Comparison of ENCODE assay signal across 12 cellular contexts in the genomic region with DNA sequence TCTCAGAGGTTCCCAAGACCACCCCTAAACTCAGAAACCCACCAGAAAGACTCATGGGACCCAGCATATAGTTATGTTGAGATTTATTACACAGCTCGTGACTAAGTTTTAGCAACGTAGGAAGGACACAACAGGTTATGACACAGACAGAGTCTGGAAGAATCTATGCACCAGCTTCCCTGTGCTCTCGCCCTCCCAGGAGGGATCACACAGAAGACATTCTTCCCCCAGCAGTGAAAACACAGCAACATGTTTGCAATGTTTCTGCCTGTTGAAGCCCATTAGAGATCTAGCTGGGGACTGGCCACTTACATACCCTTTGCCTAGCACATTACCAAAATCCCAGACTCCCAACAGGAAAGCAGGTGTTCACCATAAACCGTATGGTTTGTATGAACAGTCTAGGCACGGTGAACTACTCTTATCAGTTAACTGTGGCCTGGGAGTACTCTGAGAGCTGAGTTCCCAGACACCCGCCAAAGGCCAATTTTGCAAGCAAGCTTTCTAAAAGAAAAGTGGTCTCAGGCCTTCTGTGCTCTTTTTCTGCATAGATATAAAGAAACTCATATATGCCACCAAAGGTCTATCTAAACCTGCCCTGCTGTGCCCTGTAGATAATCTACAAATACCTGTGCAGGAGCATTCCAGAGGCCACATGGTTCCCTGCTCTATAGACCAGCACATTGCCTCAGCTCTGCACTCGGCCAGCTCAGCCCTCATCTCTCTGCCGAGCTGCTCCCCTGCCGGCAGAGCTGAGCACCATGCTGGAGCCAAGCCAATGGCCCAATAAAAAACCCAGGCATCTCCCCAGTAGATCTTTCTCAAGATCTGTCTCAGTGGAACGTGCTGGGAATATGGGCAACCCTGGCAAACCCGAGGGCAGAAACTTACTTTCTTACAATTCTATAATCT.
DNase-seq lines count a peak whose midpoint lies in the region; ATAC-seq, FAIRE-seq and TF ChIP-seq lines count a peak whose summit lies in the region.
"Had no signal": no experiment of that assay in that cellular context is flagged by ENCODE, and none has a peak within 500 bp of the region (broad histone marks: within the 10 kb centered on the region; RNA-seq: fewer than 3 reads in every experiment).

No MANE protein-coding gene starts in this region.

- FAIRE-seq in RCC 7860 (lab: Jason Lieb, UNC), result no peak

- DNase-seq in A172 (ENCODE audit: low spot score) (peak; percentile 26), HFFc6 (peak; percentile 56), epithelial cell of esophagus (ENCODE audit: low read depth) (peak; percentile 43), mesothelial cell of epicardium (ENCODE audit: low spot score in 2 of 2, unreplicated experiment in 2 of 2) (peak in 1 of 2 experiments; percentile 53), hepatic stellate cell (ENCODE audit: low spot score) (no peak), RCC 7860 (ENCODE audit: low spot score) (no peak), NCI-H748 (lab: John Stamatoyannopoulos, UW; ENCODE audit: unreplicated experiment) (no peak)
- DNase-seq: activated CD8-positive, alpha-beta T cell treated with anti-CD3 and anti-CD28 coated beads, Interleukin-2, amount 10 ng/mL, durations not matched to agents 7 days and 5 days; Karpas-422; mesenchymal stem cell had no signal

- H3K36me3 Mint-ChIP-seq in HFFc6 (ENCODE audit: low read depth), result no peaks in the 10 kb centered on the region
- H3K36me3 Mint-ChIP-seq in mesothelial cell of epicardium, result no peaks in the 10 kb centered on the region

- H3K4me1 Mint-ChIP-seq in HFFc6 (ENCODE audit: low read depth), result no peaks in the 10 kb centered on the region
- peaks cover 45% of the 10 kb centered on the region for H3K4me1 Mint-ChIP-seq in mesothelial cell of epicardium

- H3K9me3 Mint-ChIP-seq in HFFc6, result no peaks in the 10 kb centered on the region
- H3K9me3 Mint-ChIP-seq in mesothelial cell of epicardium, result no peaks in the 10 kb centered on the region

- TF ChIP-seq CTCF in HFFc6 (IDR thresholded peaks at IDR 0.05), result peak; percentile 54
- peak; percentile 15 for TF ChIP-seq CTCF in epithelial cell of esophagus (IDR thresholded peaks at IDR 0.05; ENCODE audit: insufficient read depth, low read depth, low read length, missing control alignments)
- no peak for TF ChIP-seq CTCF in mesothelial cell of epicardium (IDR thresholded peaks at IDR 0.05; ENCODE audit: unreplicated experiment)

- ATAC-seq in GM18519 (IDR thresholded peaks at IDR 0.05; ENCODE audit: low FRiP score, unreplicated experiment), result no peak
- ATAC-seq: activated CD8-positive, alpha-beta T cell treated with anti-CD3 and anti-CD28 coated beads, Interleukin-2, amount 10 ng/mL, durations not matched to agents 7 days and 5 days; Panc1 had no signal

- H3K4me3 ChIP-seq in epithelial cell of esophagus (ENCODE audit: low read length), result no peak overlapping the region

- H3K27ac Mint-ChIP-seq in HFFc6 (no peak overlapping the region), mesothelial cell of epicardium (peak overlapping the region; percentile 95)
- H3K27ac Mint-ChIP-seq: activated CD8-positive, alpha-beta T cell treated with anti-CD3 and anti-CD28 coated beads, Interleukin-2, amount 10 ng/mL, durations not matched to agents 7 days and 5 days had no signal

- no peak overlapping the region for H3K4me3 Mint-ChIP-seq in HFFc6
- H3K4me3 Mint-ChIP-seq in mesothelial cell of epicardium, result no peak overlapping the region
- H3K4me3 Mint-ChIP-seq: activated CD8-positive, alpha-beta T cell treated with anti-CD3 and anti-CD28 coated beads, Interleukin-2, amount 10 ng/mL, durations not matched to agents 7 days and 5 days had no signal

- H3K27me3 Mint-ChIP-seq in HFFc6 (ENCODE audit: insufficient read depth) (peaks cover 14% of the 10 kb centered on the region; the same call in 1 of the 2 replicates), mesothelial cell of epicardium (ENCODE audit: low read depth) (no peaks in the 10 kb centered on the region)

Comparison
In these comparisons a context has a peak if more than half of its experiments do, and no peak if none do; other contexts are left out.
1. DNase-seq: peak in A172 (single experiment), HFFc6 (single experiment) and epithelial cell of esophagus (single experiment); none in hepatic stellate cell (single experiment), RCC 7860 (single experiment) and NCI-H748 (single experiment).